In the genomic region with DNA sequence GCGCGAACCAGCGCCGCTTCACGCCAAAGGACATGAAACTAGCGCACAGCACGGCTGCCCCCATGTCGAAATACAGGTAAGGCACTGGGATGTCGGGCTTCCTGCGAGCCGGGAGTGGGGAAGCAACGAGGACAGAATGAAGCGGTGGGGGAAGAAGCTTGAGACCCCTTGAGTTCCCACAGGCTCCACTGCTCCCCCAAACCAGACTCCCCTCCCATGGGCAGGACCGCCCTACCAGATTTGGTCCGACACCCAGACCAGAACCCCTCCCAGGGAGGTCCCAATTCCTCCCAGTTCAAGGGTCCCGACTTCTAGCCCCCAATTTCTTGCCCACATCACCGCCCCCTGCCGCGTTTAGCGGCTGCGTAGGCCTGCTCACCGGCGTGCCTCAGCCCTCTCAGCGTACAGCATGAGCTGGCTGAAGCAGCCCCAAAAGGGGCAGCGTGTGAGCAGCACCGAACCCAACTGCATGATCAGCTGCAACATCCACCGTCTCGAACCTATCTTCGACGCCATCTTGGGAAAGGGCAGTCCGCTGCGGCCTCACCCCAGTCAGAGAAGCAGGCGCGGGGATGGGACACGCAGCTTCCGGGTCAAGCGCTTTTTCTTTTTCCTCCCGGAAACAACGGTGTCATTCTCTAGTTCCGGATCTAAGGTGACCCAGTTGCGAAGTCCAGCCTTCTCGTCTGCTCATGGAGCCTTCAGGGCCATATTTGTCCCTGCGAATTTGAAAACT, we compare ENCODE assay signal across 1 cellular context.
TF ChIP-seq lines count a peak whose summit lies in the region.

A gene (minus strand): TSS at position 527 of the 736 bp plus-strand sequence. CDS start 11 bp downstream, at position 516.

TF ChIP-seq in K562, 482 proteins besides CTCF, POLR2A, EP300 and RAD21 (continued from another document and continues in another):
- TF ChIP-seq, protein P1, sequence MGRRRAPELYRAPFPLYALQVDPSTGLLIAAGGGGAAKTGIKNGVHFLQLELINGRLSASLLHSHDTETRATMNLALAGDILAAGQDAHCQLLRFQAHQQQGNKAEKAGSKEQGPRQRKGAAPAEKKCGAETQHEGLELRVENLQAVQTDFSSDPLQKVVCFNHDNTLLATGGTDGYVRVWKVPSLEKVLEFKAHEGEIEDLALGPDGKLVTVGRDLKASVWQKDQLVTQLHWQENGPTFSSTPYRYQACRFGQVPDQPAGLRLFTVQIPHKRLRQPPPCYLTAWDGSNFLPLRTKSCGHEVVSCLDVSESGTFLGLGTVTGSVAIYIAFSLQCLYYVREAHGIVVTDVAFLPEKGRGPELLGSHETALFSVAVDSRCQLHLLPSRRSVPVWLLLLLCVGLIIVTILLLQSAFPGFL (CRISPR knock-in tag; IDR thresholded peaks at IDR 0.05) = no peak
- TF ChIP-seq MAZ (CRISPR knock-in tag; conservative IDR thresholded peaks at IDR 0.05 in 1 of 2, IDR thresholded peaks at IDR 0.05 in 1 of 2) (peak; percentile 54 to 89), ARID2 (IDR thresholded peaks at IDR 0.05) (no peak), EZH2 (IDR thresholded peaks at IDR 0.05; ENCODE audit: borderline replicate concordance, low read depth, low read length) (no peak), NFE2 (IDR thresholded peaks at IDR 0.05; ENCODE audit: low read depth) (0 out of 2 replicates have a peak, but pooled peaks have one; percentile 38), FOXK2 (conservative IDR thresholded peaks at IDR 0.05 in 1 of 2, IDR thresholded peaks at IDR 0.05 in 1 of 2; ENCODE audit: low read depth in 2 of 2) (peak in 1 of 2 experiments; percentile 39; a peak in 1 of 4 replicates), ZNF431 (CRISPR knock-in tag; IDR thresholded peaks at IDR 0.05) (0 out of 2 replicates have a peak, but pooled peaks have one; percentile 19), PTBP1 (IDR thresholded peaks at IDR 0.05; ENCODE audit: low read depth, low read length) (no peak), ZNF77 (CRISPR knock-in tag; IDR thresholded peaks at IDR 0.05) (no peak), ZNF707 (CRISPR knock-in tag; conservative IDR thresholded peaks at IDR 0.05) (no peak), L3MBTL2 (IDR thresholded peaks at IDR 0.05) (peak; percentile 82), ZNF584 (CRISPR knock-in tag; IDR thresholded peaks at IDR 0.05; ENCODE audit: low read depth) (no peak), PHF21A (IDR thresholded peaks at IDR 0.05; ENCODE audit: borderline replicate concordance, low read depth) (no peak), NR2C1 (IDR thresholded peaks at IDR 0.05) (peak; percentile 99), NR2C1 (tag; IDR thresholded peaks at IDR 0.05) (peak; percentile 100), ZNF764 (CRISPR knock-in tag; IDR thresholded peaks at IDR 0.05; ENCODE audit: low read depth) (no peak), BRD9 (IDR thresholded peaks at IDR 0.05; ENCODE audit: low read depth, partially characterized antibody) (no peak), ZNF282 (CRISPR knock-in tag; IDR thresholded peaks at IDR 0.05) (no peak), ZNF121 (CRISPR knock-in tag; conservative IDR thresholded peaks at IDR 0.05) (0 out of 2 replicates have a peak, but pooled peaks have one; percentile 28), CBX1 (IDR thresholded peaks at IDR 0.05; ENCODE audit: low read depth) (no peak), CAMTA2 (CRISPR knock-in tag; conservative IDR thresholded peaks at IDR 0.05) (no peak), TAF7 (tag; IDR thresholded peaks at IDR 0.05) (peak; percentile 84), TEAD4 (IDR thresholded peaks at IDR 0.05; ENCODE audit: low read length) (peak; percentile 26; the same call in 1 of the 2 replicates), TEAD4 (CRISPR knock-in tag; IDR thresholded peaks at IDR 0.05; ENCODE audit: borderline replicate concordance) (no peak), MYC (IDR thresholded peaks at IDR 0.05; ENCODE audit: low read depth, low read length) (peak; percentile 91), MYC (CRISPR knock-in tag; IDR thresholded peaks at IDR 0.05; ENCODE audit: borderline replicate concordance, low read depth) (no peak; the same call in 1 of the 2 replicates), ZNF79 (CRISPR knock-in tag; IDR thresholded peaks at IDR 0.05; ENCODE audit: low read depth) (0 out of 2 replicates have a peak, but pooled peaks have one; percentile 17), CREM (IDR thresholded peaks at IDR 0.05; ENCODE audit: low read depth) (peak; percentile 98), ZNF589 (CRISPR knock-in tag; IDR thresholded peaks at IDR 0.05; ENCODE audit: low read depth) (peak; percentile 91), HDAC1 (IDR thresholded peaks at IDR 0.05) (peak in 1 of 2 experiments; percentile 84; a peak in 2 of 4 replicates), LARP7 (IDR thresholded peaks at IDR 0.05) (peak; percentile 81; the same call in 1 of the 2 replicates), CBFA2T3 (IDR thresholded peaks at IDR 0.05) (no peak), TBP (optimal IDR thresholded peaks at IDR 0.05; ENCODE audit: low read depth, low read length) (peak; percentile 95), ZNF12 (CRISPR knock-in tag; IDR thresholded peaks at IDR 0.05) (no peak), TAF15 (IDR thresholded peaks at IDR 0.05; ENCODE audit: low read depth, low read length) (no peak), CXXC5 (CRISPR knock-in tag; IDR thresholded peaks at IDR 0.05) (peak; percentile 99), ZC3H11A (IDR thresholded peaks at IDR 0.05; ENCODE audit: low read depth, low read length) (peak; percentile 95; the same call in 1 of the 2 replicates), SMAD1 (IDR thresholded peaks at IDR 0.05; ENCODE audit: low read depth, low read length, partially characterized antibody) (peak; percentile 54), MXI1 (IDR thresholded peaks at IDR 0.05; ENCODE audit: low read depth, low read length) (peak; percentile 66), RNF2 (IDR thresholded peaks at IDR 0.05) (0 out of 2 replicates have a peak, but pooled peaks have one; percentile 41), EP400 (IDR thresholded peaks at IDR 0.05) (peak; percentile 85), KDM2B (CRISPR knock-in tag; IDR thresholded peaks at IDR 0.05) (no peak), MEF2A (IDR thresholded peaks at IDR 0.05; ENCODE audit: control insufficient read depth, low read depth, low read length) (peak; percentile 64; the same call in 1 of the 2 replicates), ZNF174 (CRISPR knock-in tag; IDR thresholded peaks at IDR 0.05) (0 out of 2 replicates have a peak, but pooled peaks have one; percentile 50), ETV5 (CRISPR knock-in tag; IDR thresholded peaks at IDR 0.05; ENCODE audit: low read depth) (no peak)
- TF ChIP-seq, protein P2, sequence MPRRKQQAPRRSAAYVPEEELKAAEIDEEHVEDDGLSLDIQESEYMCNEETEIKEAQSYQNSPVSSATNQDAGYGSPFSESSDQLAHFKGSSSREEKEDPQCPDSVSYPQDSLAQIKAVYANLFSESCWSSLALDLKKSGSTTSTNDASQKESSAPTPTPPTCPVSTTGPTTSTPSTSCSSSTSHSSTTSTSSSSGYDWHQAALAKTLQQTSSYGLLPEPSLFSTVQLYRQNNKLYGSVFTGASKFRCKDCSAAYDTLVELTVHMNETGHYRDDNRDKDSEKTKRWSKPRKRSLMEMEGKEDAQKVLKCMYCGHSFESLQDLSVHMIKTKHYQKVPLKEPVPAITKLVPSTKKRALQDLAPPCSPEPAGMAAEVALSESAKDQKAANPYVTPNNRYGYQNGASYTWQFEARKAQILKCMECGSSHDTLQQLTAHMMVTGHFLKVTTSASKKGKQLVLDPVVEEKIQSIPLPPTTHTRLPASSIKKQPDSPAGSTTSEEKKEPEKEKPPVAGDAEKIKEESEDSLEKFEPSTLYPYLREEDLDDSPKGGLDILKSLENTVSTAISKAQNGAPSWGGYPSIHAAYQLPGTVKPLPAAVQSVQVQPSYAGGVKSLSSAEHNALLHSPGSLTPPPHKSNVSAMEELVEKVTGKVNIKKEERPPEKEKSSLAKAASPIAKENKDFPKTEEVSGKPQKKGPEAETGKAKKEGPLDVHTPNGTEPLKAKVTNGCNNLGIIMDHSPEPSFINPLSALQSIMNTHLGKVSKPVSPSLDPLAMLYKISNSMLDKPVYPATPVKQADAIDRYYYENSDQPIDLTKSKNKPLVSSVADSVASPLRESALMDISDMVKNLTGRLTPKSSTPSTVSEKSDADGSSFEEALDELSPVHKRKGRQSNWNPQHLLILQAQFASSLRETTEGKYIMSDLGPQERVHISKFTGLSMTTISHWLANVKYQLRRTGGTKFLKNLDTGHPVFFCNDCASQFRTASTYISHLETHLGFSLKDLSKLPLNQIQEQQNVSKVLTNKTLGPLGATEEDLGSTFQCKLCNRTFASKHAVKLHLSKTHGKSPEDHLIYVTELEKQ (CRISPR knock-in tag; IDR thresholded peaks at IDR 0.05) = no peak
- TF ChIP-seq, protein P3, sequence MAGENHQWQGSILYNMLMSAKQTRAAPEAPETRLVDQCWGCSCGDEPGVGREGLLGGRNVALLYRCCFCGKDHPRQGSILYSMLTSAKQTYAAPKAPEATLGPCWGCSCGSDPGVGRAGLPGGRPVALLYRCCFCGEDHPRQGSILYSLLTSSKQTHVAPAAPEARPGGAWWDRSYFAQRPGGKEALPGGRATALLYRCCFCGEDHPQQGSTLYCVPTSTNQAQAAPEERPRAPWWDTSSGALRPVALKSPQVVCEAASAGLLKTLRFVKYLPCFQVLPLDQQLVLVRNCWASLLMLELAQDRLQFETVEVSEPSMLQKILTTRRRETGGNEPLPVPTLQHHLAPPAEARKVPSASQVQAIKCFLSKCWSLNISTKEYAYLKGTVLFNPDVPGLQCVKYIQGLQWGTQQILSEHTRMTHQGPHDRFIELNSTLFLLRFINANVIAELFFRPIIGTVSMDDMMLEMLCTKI (IDR thresholded peaks at IDR 0.05; ENCODE audit: partially characterized antibody) = no peak
- TF ChIP-seq, protein P4, sequence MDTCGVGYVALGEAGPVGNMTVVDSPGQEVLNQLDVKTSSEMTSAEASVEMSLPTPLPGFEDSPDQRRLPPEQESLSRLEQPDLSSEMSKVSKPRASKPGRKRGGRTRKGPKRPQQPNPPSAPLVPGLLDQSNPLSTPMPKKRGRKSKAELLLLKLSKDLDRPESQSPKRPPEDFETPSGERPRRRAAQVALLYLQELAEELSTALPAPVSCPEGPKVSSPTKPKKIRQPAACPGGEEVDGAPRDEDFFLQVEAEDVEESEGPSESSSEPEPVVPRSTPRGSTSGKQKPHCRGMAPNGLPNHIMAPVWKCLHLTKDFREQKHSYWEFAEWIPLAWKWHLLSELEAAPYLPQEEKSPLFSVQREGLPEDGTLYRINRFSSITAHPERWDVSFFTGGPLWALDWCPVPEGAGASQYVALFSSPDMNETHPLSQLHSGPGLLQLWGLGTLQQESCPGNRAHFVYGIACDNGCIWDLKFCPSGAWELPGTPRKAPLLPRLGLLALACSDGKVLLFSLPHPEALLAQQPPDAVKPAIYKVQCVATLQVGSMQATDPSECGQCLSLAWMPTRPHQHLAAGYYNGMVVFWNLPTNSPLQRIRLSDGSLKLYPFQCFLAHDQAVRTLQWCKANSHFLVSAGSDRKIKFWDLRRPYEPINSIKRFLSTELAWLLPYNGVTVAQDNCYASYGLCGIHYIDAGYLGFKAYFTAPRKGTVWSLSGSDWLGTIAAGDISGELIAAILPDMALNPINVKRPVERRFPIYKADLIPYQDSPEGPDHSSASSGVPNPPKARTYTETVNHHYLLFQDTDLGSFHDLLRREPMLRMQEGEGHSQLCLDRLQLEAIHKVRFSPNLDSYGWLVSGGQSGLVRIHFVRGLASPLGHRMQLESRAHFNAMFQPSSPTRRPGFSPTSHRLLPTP (IDR thresholded peaks at IDR 0.05; ENCODE audit: borderline replicate concordance, extremely low read depth, insufficient read length) = no peak
- TF ChIP-seq, protein P5, sequence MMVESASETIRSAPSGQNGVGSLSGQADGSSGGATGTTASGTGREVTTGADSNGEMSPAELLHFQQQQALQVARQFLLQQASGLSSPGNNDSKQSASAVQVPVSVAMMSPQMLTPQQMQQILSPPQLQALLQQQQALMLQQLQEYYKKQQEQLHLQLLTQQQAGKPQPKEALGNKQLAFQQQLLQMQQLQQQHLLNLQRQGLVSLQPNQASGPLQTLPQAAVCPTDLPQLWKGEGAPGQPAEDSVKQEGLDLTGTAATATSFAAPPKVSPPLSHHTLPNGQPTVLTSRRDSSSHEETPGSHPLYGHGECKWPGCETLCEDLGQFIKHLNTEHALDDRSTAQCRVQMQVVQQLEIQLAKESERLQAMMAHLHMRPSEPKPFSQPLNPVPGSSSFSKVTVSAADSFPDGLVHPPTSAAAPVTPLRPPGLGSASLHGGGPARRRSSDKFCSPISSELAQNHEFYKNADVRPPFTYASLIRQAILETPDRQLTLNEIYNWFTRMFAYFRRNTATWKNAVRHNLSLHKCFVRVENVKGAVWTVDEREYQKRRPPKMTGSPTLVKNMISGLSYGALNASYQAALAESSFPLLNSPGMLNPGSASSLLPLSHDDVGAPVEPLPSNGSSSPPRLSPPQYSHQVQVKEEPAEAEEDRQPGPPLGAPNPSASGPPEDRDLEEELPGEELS (CRISPR knock-in tag; IDR thresholded peaks at IDR 0.05; ENCODE audit: borderline replicate concordance) = no peak
- TF ChIP-seq, protein P6, sequence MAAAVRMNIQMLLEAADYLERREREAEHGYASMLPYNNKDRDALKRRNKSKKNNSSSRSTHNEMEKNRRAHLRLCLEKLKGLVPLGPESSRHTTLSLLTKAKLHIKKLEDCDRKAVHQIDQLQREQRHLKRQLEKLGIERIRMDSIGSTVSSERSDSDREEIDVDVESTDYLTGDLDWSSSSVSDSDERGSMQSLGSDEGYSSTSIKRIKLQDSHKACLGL (CRISPR knock-in tag; IDR thresholded peaks at IDR 0.05; ENCODE audit: borderline replicate concordance, poor library complexity, severe bottlenecking) = peak; percentile 56
- TF ChIP-seq, protein P7, sequence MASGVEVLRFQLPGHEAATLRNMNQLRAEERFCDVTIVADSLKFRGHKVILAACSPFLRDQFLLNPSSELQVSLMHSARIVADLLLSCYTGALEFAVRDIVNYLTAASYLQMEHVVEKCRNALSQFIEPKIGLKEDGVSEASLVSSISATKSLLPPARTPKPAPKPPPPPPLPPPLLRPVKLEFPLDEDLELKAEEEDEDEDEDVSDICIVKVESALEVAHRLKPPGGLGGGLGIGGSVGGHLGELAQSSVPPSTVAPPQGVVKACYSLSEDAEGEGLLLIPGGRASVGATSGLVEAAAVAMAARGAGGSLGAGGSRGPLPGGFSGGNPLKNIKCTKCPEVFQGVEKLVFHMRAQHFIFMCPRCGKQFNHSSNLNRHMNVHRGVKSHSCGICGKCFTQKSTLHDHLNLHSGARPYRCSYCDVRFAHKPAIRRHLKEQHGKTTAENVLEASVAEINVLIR (CRISPR knock-in tag; IDR thresholded peaks at IDR 0.05) = peak; percentile 91
- TF ChIP-seq, protein P8, sequence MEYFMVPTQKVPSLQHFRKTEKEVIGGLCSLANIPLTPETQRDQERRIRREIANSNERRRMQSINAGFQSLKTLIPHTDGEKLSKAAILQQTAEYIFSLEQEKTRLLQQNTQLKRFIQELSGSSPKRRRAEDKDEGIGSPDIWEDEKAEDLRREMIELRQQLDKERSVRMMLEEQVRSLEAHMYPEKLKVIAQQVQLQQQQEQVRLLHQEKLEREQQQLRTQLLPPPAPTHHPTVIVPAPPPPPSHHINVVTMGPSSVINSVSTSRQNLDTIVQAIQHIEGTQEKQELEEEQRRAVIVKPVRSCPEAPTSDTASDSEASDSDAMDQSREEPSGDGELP (CRISPR knock-in tag; IDR thresholded peaks at IDR 0.05; ENCODE audit: borderline replicate concordance) = peak; percentile 98
